8 cellular contexts compared by ENCODE assay signal in genomic region chr10:17201165-17202013, GRCh38. TPM values are rescaled to one million over a fixed set of nuclear protein-coding genes. Genes with fewer than 3 reads are reported as not detected.
DNase-seq lines count a peak whose midpoint lies in the region; ATAC-seq and TF ChIP-seq lines count a peak whose summit lies in the region.

A gene with protein sequence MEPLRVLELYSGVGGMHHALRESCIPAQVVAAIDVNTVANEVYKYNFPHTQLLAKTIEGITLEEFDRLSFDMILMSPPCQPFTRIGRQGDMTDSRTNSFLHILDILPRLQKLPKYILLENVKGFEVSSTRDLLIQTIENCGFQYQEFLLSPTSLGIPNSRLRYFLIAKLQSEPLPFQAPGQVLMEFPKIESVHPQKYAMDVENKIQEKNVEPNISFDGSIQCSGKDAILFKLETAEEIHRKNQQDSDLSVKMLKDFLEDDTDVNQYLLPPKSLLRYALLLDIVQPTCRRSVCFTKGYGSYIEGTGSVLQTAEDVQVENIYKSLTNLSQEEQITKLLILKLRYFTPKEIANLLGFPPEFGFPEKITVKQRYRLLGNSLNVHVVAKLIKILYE (minus strand): TSS chr10:17201672. CDS start chr10:17201634, 38 bp downstream.

- H3K27me3 ChIP-seq in CD4-positive, alpha-beta T cell (ENCODE audit: control insufficient read depth, insufficient read depth, low read length): no peaks in the 10 kb centered on the region

- no peaks in the 10 kb centered on the region for H3K9me3 ChIP-seq in CD4-positive, alpha-beta T cell (ENCODE audit: control insufficient read depth, low read length)

- POLR2A ChIA-PET in CD4-positive, alpha-beta T cell (lab: Charles Lee): interaction anchor here (0.5 to 10.5 kb wide), 17 partner anchors 9 to 442 kb away, joined by 3 to 375 read pairs (median 3); partner anchors contain the start of genes RSU1, STAM and VIM

- peak; percentile 66 for ATAC-seq in CD4-positive, alpha-beta T cell (ENCODE audit: poor library complexity)
- ATAC-seq in GM19351 (IDR thresholded peaks at IDR 0.05; ENCODE audit: unreplicated experiment) (peak; percentile 94), HG03469 (IDR thresholded peaks at IDR 0.05; ENCODE audit: unreplicated experiment) (peak; percentile 79)

- TF ChIP-seq CTCF in CD4-positive, alpha-beta T cell (IDR thresholded peaks at IDR 0.05): no peak
- TF ChIP-seq CTCF in endothelial cell (IDR thresholded peaks at IDR 0.05; ENCODE audit: unreplicated experiment): no peak

- H3K4me3 Mint-ChIP-seq in CD4-positive, alpha-beta T cell: peak within 1 kb of the TSS; percentile 89
- H3K4me3 Mint-ChIP-seq in endothelial cell (ENCODE audit: unreplicated experiment): peak within 1 kb of the TSS; percentile 95

- peak within 1 kb of the TSS; percentile 89 for H3K27ac ChIP-seq in CD4-positive, alpha-beta T cell (ENCODE audit: low read depth, low read length)

- DNase-seq in CD4-positive, alpha-beta T cell: peak; percentile 62 to 78 (median 68)
- DNase-seq in NOMO-1 (lab: John Stamatoyannopoulos, UW; ENCODE audit: unreplicated experiment in 2 of 2) (peak; percentile 69 to 78), endothelial cell (ENCODE audit: low spot score) (peak; percentile 86), midbrain (lab: John Stamatoyannopoulos, UW) (peak; percentile 92)
- peak; percentile 90 for DNase-seq in activated CD8-positive, alpha-beta memory T cell treated with anti-CD3 and anti-CD28 coated beads, Interleukin-2, amount 50 U/mL, for 48 hours
- DNase-seq in stimulated activated CD8-positive, alpha-beta memory T cell treated with anti-CD3 and anti-CD28 coated beads, Interleukin-15, amount 100 ng/mL, for 4 hours (ENCODE audit: low read depth in 2 of 2): peak; percentile 61 to 68

- no peaks in the 10 kb centered on the region for H3K27me3 Mint-ChIP-seq in CD4-positive, alpha-beta T cell
- H3K27me3 Mint-ChIP-seq in endothelial cell (ENCODE audit: unreplicated experiment): peaks cover 7% of the 10 kb centered on the region

- intact Hi-C loops in CD4-positive, alpha-beta T cell (cut with DNase I, micrococcal nuclease): loop anchor here (1.0 to 10.0 kb wide), 3 partner anchors 27 to 177 kb away; partner anchors contain the start of gene VIM (in 1 of the 2)

- H3K36me3 Mint-ChIP-seq in CD4-positive, alpha-beta T cell (ENCODE audit: low read depth): no peaks in the 10 kb centered on the region
- no peaks in the 10 kb centered on the region for H3K36me3 Mint-ChIP-seq in endothelial cell (ENCODE audit: low read depth, unreplicated experiment)

- H3K27ac Mint-ChIP-seq in CD4-positive, alpha-beta T cell: peak within 1 kb of the TSS; percentile 96
- H3K27ac Mint-ChIP-seq in endothelial cell (ENCODE audit: unreplicated experiment): peak within 1 kb of the TSS; percentile 95

- peaks cover 46% of the 10 kb centered on the region for H3K4me1 Mint-ChIP-seq in CD4-positive, alpha-beta T cell (ENCODE audit: low read depth)
- H3K4me1 Mint-ChIP-seq in endothelial cell (ENCODE audit: unreplicated experiment): peaks cover 54% of the 10 kb centered on the region

- H3K9me3 Mint-ChIP-seq in CD4-positive, alpha-beta T cell: no peaks in the 10 kb centered on the region
- H3K9me3 Mint-ChIP-seq in endothelial cell (ENCODE audit: unreplicated experiment): no peaks in the 10 kb centered on the region

- CTCF ChIA-PET in CD4-positive, alpha-beta T cell (lab: Charles Lee): interaction anchor here (0.9 to 3.2 kb wide), 6 partner anchors 27 to 198 kb away, joined by 3 to 47 read pairs (median 3); partner anchors contain the start of gene VIM

RNA-seq across cellular contexts. Expression of the gene that starts here (rescaled TPM):
- 10 to 100 TPM; 20.3 to 21.3 TPM for total RNA-seq in CD4-positive, alpha-beta T cell
- 17.7 TPM for total RNA-seq in endothelial cell (ENCODE audit: unreplicated experiment)

Comparison
In these comparisons a context has a peak if more than half of its experiments do, and no peak if none do; other contexts are left out.
1. Peak in every context shown above with its lines: DNase-seq, ATAC-seq and H3K27ac ChIP-seq.